ENCODE assay signal across 13 cellular contexts in genomic region chr19:47511128-47511517, GRCh38. TPM values are rescaled to one million over a fixed set of nuclear protein-coding genes. Genes with fewer than 3 reads are reported as not detected.
DNase-seq lines count a peak whose midpoint lies in the region; ATAC-seq, FAIRE-seq and TF ChIP-seq lines count a peak whose summit lies in the region.
"Had no signal": no experiment of that assay in that cellular context is flagged by ENCODE, and none has a peak within 500 bp of the region (broad histone marks: within the 10 kb centered on the region; RNA-seq: fewer than 3 reads in every experiment).

No MANE protein-coding gene starts in this region.

- H3K4me1 Mint-ChIP-seq in T-helper 17 cell, result peaks cover 48% of the 10 kb centered on the region

- ATAC-seq in T-helper 17 cell (no peak), pancreas (peak in 2 of 4 donors; percentile 4 to 9)

- no peak overlapping the region for H3K4me3 Mint-ChIP-seq in T-helper 17 cell

- H3K9me3 ChIP-seq in T-helper 17 cell (ENCODE audit: control insufficient read depth, low read length, poor library complexity, severe bottlenecking) (no peaks in the 10 kb centered on the region), pancreas (no peaks in the 10 kb centered on the region)

- peaks cover 36% of the 10 kb centered on the region for H3K4me1 ChIP-seq in ACC112 (ENCODE audit: control insufficient read depth, insufficient read depth, low read length, unreplicated experiment)
- peaks cover 54 to 68% (median 56%) of the 10 kb centered on the region in 3 donors for H3K4me1 ChIP-seq in pancreas

- H3K27ac Mint-ChIP-seq in T-helper 17 cell, result peak overlapping the region; percentile 11

- 9 to 11% methylated on average over 6 of the region's 6 CpGs for WGBS in pancreas, 2 donors

- intact Hi-C loops in pancreas (cut with DNase I), result loop anchor here in 1 of 3 donors (10.0 kb wide), 1 partner anchor 76 kb away; no protein-coding TSS in a partner anchor

- no peak for TF ChIP-seq CTCF in fibroblast of mammary gland (conservative IDR thresholded peaks at IDR 0.05; ENCODE audit: control insufficient read depth, insufficient read depth, low read depth, low read length)
- no peak for TF ChIP-seq CTCF in pancreas (IDR thresholded peaks at IDR 0.05)

- H3K27ac ChIP-seq in ACC112 (ENCODE audit: low read depth, low read length) (0 out of 2 replicates have a peak overlapping the region, but pooled peaks have one; percentile 16), pancreas (peak overlapping the region; percentile 62 to 95 (median 81))
- H3K27ac ChIP-seq: brain microvascular endothelial cell had no signal

- H3K27me3 Mint-ChIP-seq in T-helper 17 cell, result no peaks in the 10 kb centered on the region

- no peaks in the 10 kb centered on the region for H3K36me3 ChIP-seq in ACC112 (ENCODE audit: insufficient read depth, low read length)
- no peaks in the 10 kb centered on the region for H3K36me3 ChIP-seq in pancreas

- H3K36me3 Mint-ChIP-seq in T-helper 17 cell (ENCODE audit: low read depth), result peaks cover 10% of the 10 kb centered on the region

- DNase-seq in T-helper 17 cell, result no peak
- peak; percentile 67 for DNase-seq in fibroblast of mammary gland (ENCODE audit: low read depth)
- peak in 5 of 6 donors; percentile 55 to 85 (median 72) for DNase-seq in pancreas
- DNase-seq in midbrain (lab: John Stamatoyannopoulos, UW), result no peak
- no peak for DNase-seq in foreskin melanocyte
- no peak for DNase-seq in GM19239 (ENCODE audit: insufficient read length, low spot score)
- DNase-seq in NK-92 (lab: John Stamatoyannopoulos, UW; ENCODE audit: unreplicated experiment), result no peak
- DNase-seq: brain microvascular endothelial cell; MV-4-11; stimulated activated CD4-positive, alpha-beta T cell treated with anti-CD3 and anti-CD28 coated beads, Interleukin-1b, Interleukin-23, amount 100 ng/mL, for 48 hours; SW 1271 had no signal

- no peak overlapping the region for H2AFZ ChIP-seq in ACC112 (ENCODE audit: low read length, unreplicated experiment)

- FAIRE-seq in pancreas (lab: Jason Lieb, UNC) (no peak), GM19239 (lab: Jason Lieb, UNC) (no peak)

- H3K27me3 ChIP-seq in ACC112 (ENCODE audit: insufficient read depth, low read length) (no peaks in the 10 kb centered on the region), pancreas (no peaks in the 10 kb centered on the region)
- H3K27me3 ChIP-seq: brain microvascular endothelial cell had no signal

- peaks cover 84% of the 10 kb centered on the region for H3K79me2 ChIP-seq in ACC112 (ENCODE audit: control insufficient read depth, insufficient read depth, low read length, unreplicated experiment)

- peak overlapping the region; percentile 45 for H3K4me3 ChIP-seq in ACC112 (ENCODE audit: low read depth, low read length)
- no peak overlapping the region for H3K4me3 ChIP-seq in fibroblast of mammary gland (ENCODE audit: control insufficient read depth, low read depth, low read length)
- H3K4me3 ChIP-seq in pancreas, result peak overlapping the region in 2 of 4 donors; percentile 15 to 90

RNA-seq across cellular contexts. Expression of gene NAPA, which starts 3.7 kb away (rescaled TPM):
- total RNA-seq in T-helper 17 cell (100 to 1,000 TPM; 124 to 133 TPM), pancreas (10 to 100 TPM; 47.2 to 63.5 (median 53.2) TPM)
- polyA plus RNA-seq in pancreas, result 100 to 1,000 TPM in 1 of 2 donors, 10 to 100 TPM in 1; 77.2 to 121 TPM

RNA-seq across cellular contexts. Expression of gene KPTN, which starts 27.1 kb away (rescaled TPM):
- 1 to 10 TPM; 3.5 to 6.3 TPM for total RNA-seq in T-helper 17 cell
- total RNA-seq in pancreas, result 10 to 100 TPM in 1 of 6 donors, 1 to 10 TPM in 5; 3.0 to 10.7 (median 5.1) TPM
- 10 to 100 TPM; 52.5 to 53.3 TPM for polyA plus RNA-seq in pancreas

RNA-seq across cellular contexts. Expression of gene SLC8A2, which starts 39.4 kb away (rescaled TPM):
- total RNA-seq in T-helper 17 cell (not detected), pancreas (1 to 10 TPM; 4.5 to 8.3 (median 6.7) TPM)
- polyA plus RNA-seq in pancreas, result 1 to 10 TPM; 2.6 to 4.8 TPM
- total RNA-seq: mononuclear cell had no signal

Comparison
In these comparisons a context has a peak if more than half of its experiments do, and no peak if none do; other contexts are left out.
1. DNase-seq: peak in fibroblast of mammary gland (single experiment) and pancreas (5 of 6); none in T-helper 17 cell (0 of 3), midbrain (single experiment), foreskin melanocyte (single experiment), GM19239 (single experiment) and NK-92 (single experiment).
2. RNA of gene SLC8A2, which starts 39.4 kb away (total RNA-seq): 4.5 to 8.3 TPM in pancreas; not detected in T-helper 17 cell; every median in the first group is over 4 times any median in the second.